Comparison of ENCODE assay signal across 21 cellular contexts in genomic region chr2:64317712-64318475, GRCh38.
DNase-seq lines count a peak whose midpoint lies in the region; ATAC-seq, FAIRE-seq and TF ChIP-seq lines count a peak whose summit lies in the region.
"Had no signal": no experiment of that assay in that cellular context is flagged by ENCODE, and none has a peak within 500 bp of the region (broad histone marks: within the 10 kb centered on the region; RNA-seq: fewer than 3 reads in every experiment).

No MANE protein-coding gene starts in this region.

- intact Hi-C loops in GM12878 (cut with micrococcal nuclease; ENCODE audit: unreplicated experiment): no loop called here

- H3K4me3 Mint-ChIP-seq in CD4-positive, CD25-positive, alpha-beta regulatory T cell: no peak overlapping the region

- H2AFZ ChIP-seq in GM12878 (ENCODE audit: control insufficient read depth, low read depth, low read length): peak overlapping the region; percentile 64

- BruUV-seq in GM12878 (replicated peaks; lab: Mats Ljungman, UMichigan): no TSS peak

- H3K4me2 ChIP-seq in GM12878 (ENCODE audit: control insufficient read depth, insufficient read depth): no peak overlapping the region; the same call in 1 of the 2 replicates
- H3K4me2 ChIP-seq: A549 had no signal

- ATAC-seq in CD4-positive, CD25-positive, alpha-beta regulatory T cell (ENCODE audit: low read depth in 2 of 2): no peak
- peak; percentile 59 for ATAC-seq in HG02852 (IDR thresholded peaks at IDR 0.05; ENCODE audit: unreplicated experiment)
- ATAC-seq in GM12878: peak; percentile 74
- ATAC-seq in omental fat pad (ENCODE audit: low FRiP score): no peak
- ATAC-seq: A549, Panc1, SK-N-SH treated with all-trans-retinoic acid at 6 μM for 48 hours had no signal

- no peaks in the 10 kb centered on the region for H3K9me3 ChIP-seq in CD4-positive, CD25-positive, alpha-beta regulatory T cell (ENCODE audit: control insufficient read depth in 2 of 2, low read length in 2 of 2)
- H3K9me3 ChIP-seq in GM12878 (replicated peaks; ENCODE audit: control insufficient read depth, insufficient read depth, low read length): no peaks in the 10 kb centered on the region; the same call in 2 of the 3 replicates
- H3K9me3 ChIP-seq: A549 had no signal

- CTCF ChIA-PET in GM12878 (lab: Yijun Ruan, JAX): interaction anchor here (0.6 to 3.8 kb wide), 27 partner anchors 9 to 302 kb away, joined by 3 to 46 read pairs (median 4); no protein-coding TSS in a partner anchor

- H3K36me3 ChIP-seq in CD4-positive, CD25-positive, alpha-beta regulatory T cell (ENCODE audit: control insufficient read depth, insufficient read depth, low read length): no peaks in the 10 kb centered on the region
- H3K36me3 ChIP-seq in GM12878 (ENCODE audit: control insufficient read depth in 2 of 2, insufficient read depth in 2 of 2, low read length in 1 of 2): no peaks in the 10 kb centered on the region

- no peak overlapping the region for H3K4me3 ChIP-seq in CD4-positive, CD25-positive, alpha-beta regulatory T cell (ENCODE audit: low read depth, low read length)
- no peak overlapping the region for H3K4me3 ChIP-seq in GM12878
- H3K4me3 ChIP-seq: A549 had no signal

- TF ChIP-seq CTCF in GM13977 (IDR thresholded peaks at IDR 0.05; ENCODE audit: extremely low read depth, insufficient read depth, missing control alignments) (peak; percentile 21), GM12878 (IDR thresholded peaks at IDR 0.05 in 2 of 3, conservative IDR thresholded peaks at IDR 0.05 in 1 of 3; ENCODE audit: control insufficient read depth in 2 of 3, extremely low read depth in 1 of 3, insufficient read depth in 1 of 3, low read depth in 3 of 3, low read length in 3 of 3) (peak in 2 of 3 experiments; percentile 17 to 30; a peak in 1 of 6 replicates), omental fat pad (IDR thresholded peaks at IDR 0.05) (no peak)

- H3K27ac ChIP-seq in CD4-positive, CD25-positive, alpha-beta regulatory T cell (ENCODE audit: insufficient read depth, low read length, poor library complexity, severe bottlenecking): no peak overlapping the region
- H3K27ac ChIP-seq in GM12878 (ENCODE audit: control insufficient read depth, insufficient read depth): peak overlapping the region; percentile 39; the same call in 1 of the 2 replicates
- H3K27ac ChIP-seq: A549, C4-2B had no signal

- POLR2A ChIA-PET in GM12878 (lab: Charles Lee): interaction anchor here (0.6 to 2.3 kb wide), 17 partner anchors 9 to 219 kb away, joined by 3 to 8 read pairs (median 4); no protein-coding TSS in a partner anchor

- H3K79me2 ChIP-seq in GM12878 (ENCODE audit: control insufficient read depth, insufficient read depth, low read length): no peaks in the 10 kb centered on the region

- peak overlapping the region; percentile 38; the same call in 1 of the 2 replicates for H3K9ac ChIP-seq in GM12878 (ENCODE audit: control insufficient read depth, insufficient read depth, low read length)

- TF ChIP-seq RAD21 in GM12878 (IDR thresholded peaks at IDR 0.05; ENCODE audit: insufficient read depth, low read depth, low read length): peak; percentile 49; the same call in 1 of the 2 replicates

- TF ChIP-seq POLR2A in GM12878 (IDR thresholded peaks at IDR 0.05; ENCODE audit: low read depth, low read length): no peak

- SMC1A ChIA-PET in GM12878 (lab: Charles Lee; ENCODE audit: uncharacterized antibody, unreplicated experiment): interaction anchor here (0.6 to 3.5 kb wide), 46 partner anchors 9 to 734 kb away, joined by 3 to 63 read pairs (median 6); no protein-coding TSS in a partner anchor

- DNase-seq in CD4-positive, CD25-positive, alpha-beta regulatory T cell: no peak
- DNase-seq in GM13977 (ENCODE audit: low spot score) (peak; percentile 20), GM12878 (ENCODE audit: low read depth, low spot score) (no peak), medulla oblongata (ENCODE audit: extremely low spot score) (no peak), GM03348 (ENCODE audit: low spot score) (no peak), omental fat pad (ENCODE audit: low spot score) (no peak), kidney glomerular epithelial cell (lab: John Stamatoyannopoulos, UW) (no peak)
- DNase-seq: DMS79, GOT3, IMR-90, Kasumi-1, NCI-H1930, NCI-H2171, NCI-H446 treated with DMSO at 0.1 percent for 48 hours, NCI-H748 treated with DMSO at 0.1 percent for 48 hours had no signal

- no peak for TF ChIP-seq EP300 in GM12878 (IDR thresholded peaks at IDR 0.05; ENCODE audit: borderline replicate concordance in 1 of 2, control insufficient read depth in 1 of 2, low read depth in 2 of 2, low read length in 2 of 2)

- WGBS in GM12878 (ENCODE audit: insufficient coverage, insufficient replicate concordance, low lambda C conversion rate, missing lambda C conversion rate): 0% methylated on average over 2 of the region's 2 CpGs

- no peaks in the 10 kb centered on the region for H4K20me1 ChIP-seq in GM12878 (ENCODE audit: control insufficient read depth, insufficient read depth)

- peaks cover 2% of the 10 kb centered on the region for H3K27me3 ChIP-seq in CD4-positive, CD25-positive, alpha-beta regulatory T cell (ENCODE audit: control insufficient read depth, insufficient read depth, low read length)
- H3K27me3 ChIP-seq in GM12878 (replicated peaks in 1 of 2; ENCODE audit: control insufficient read depth in 2 of 2, insufficient read depth in 2 of 2, low read length in 1 of 2): no peaks in the 10 kb centered on the region

- H3K27ac Mint-ChIP-seq in CD4-positive, CD25-positive, alpha-beta regulatory T cell: peak overlapping the region; percentile 12 to 60 (median 57)

- peaks cover 4 to 22% (median 10%) of the 10 kb centered on the region in 4 donors for H3K4me1 Mint-ChIP-seq in CD4-positive, CD25-positive, alpha-beta regulatory T cell

- H3K4me1 ChIP-seq in CD4-positive, CD25-positive, alpha-beta regulatory T cell (ENCODE audit: control insufficient read depth, insufficient read depth, low read length, poor library complexity, severe bottlenecking): no peaks in the 10 kb centered on the region
- H3K4me1 ChIP-seq in GM12878 (ENCODE audit: control insufficient read depth, insufficient read depth, low read length): peaks cover 13% of the 10 kb centered on the region
- H3K4me1 ChIP-seq: A549 had no signal

- no peak for FAIRE-seq in GM12878 (lab: Jason Lieb, UNC)
- FAIRE-seq: A549, G401.6 had no signal

- RAD21 ChIA-PET in GM12878 (lab: Charles Lee; ENCODE audit: unreplicated experiment): interaction anchor here (0.7 to 4.2 kb wide), 24 partner anchors 9 to 620 kb away, joined by 3 to 83 read pairs (median 4); no protein-coding TSS in a partner anchor

- no peaks in the 10 kb centered on the region for H3K36me3 Mint-ChIP-seq in CD4-positive, CD25-positive, alpha-beta regulatory T cell

- H3K27me3 Mint-ChIP-seq in CD4-positive, CD25-positive, alpha-beta regulatory T cell: peaks cover 14% of the 10 kb centered on the region

- H3K9me3 Mint-ChIP-seq in CD4-positive, CD25-positive, alpha-beta regulatory T cell: peaks cover 0 to 3% (median 0%) of the 10 kb centered on the region in 7 donors

- in situ Hi-C loops in GM13977 (cut with MboI; ENCODE audit: low pct_unique_long_range_greater_than_20kb, low sequenced_read_pairs, unreplicated experiment): no loop called here
- in situ Hi-C loops in GM12878 (cut with MboI): no loop called here

TF ChIP-seq in GM12878, 131 proteins besides CTCF, POLR2A, EP300 and RAD21:
- TF ChIP-seq CBX5 (IDR thresholded peaks at IDR 0.05; ENCODE audit: low read depth) (0 out of 2 replicates have a peak, but pooled peaks have one; percentile 20), GABPA (IDR thresholded peaks at IDR 0.05; ENCODE audit: low read depth) (no peak), MAX (IDR thresholded peaks at IDR 0.05; ENCODE audit: low read depth, low read length) (no peak), SMC3 (IDR thresholded peaks at IDR 0.05; ENCODE audit: borderline replicate concordance, low read length) (peak; percentile 32; the same call in 1 of the 2 replicates), MTA3 (IDR thresholded peaks at IDR 0.05; ENCODE audit: borderline replicate concordance, low read length) (no peak), IKZF2 (IDR thresholded peaks at IDR 0.05) (peak in 1 of 2 experiments; percentile 54; a peak in 2 of 4 replicates), IKZF1 (conservative IDR thresholded peaks at IDR 0.05) (peak; percentile 40; the same call in 1 of the 2 replicates), HDAC2 (IDR thresholded peaks at IDR 0.05) (no peak), DPF2 (IDR thresholded peaks at IDR 0.05) (peak; percentile 33; the same call in 1 of the 2 replicates), ATF2 (IDR thresholded peaks at IDR 0.05; ENCODE audit: low read length) (peak; percentile 54), MXI1 (IDR thresholded peaks at IDR 0.05; ENCODE audit: low read depth, low read length) (no peak), ZNF217 (IDR thresholded peaks at IDR 0.05) (no peak), MEF2B (IDR thresholded peaks at IDR 0.05; ENCODE audit: partially characterized antibody, poor library complexity, severe bottlenecking) (peak; percentile 85), JUNB (IDR thresholded peaks at IDR 0.05) (peak; percentile 51), FOXM1 (IDR thresholded peaks at IDR 0.05; ENCODE audit: low read depth, low read length) (0 out of 2 replicates have a peak, but pooled peaks have one; percentile 20), IRF4 (IDR thresholded peaks at IDR 0.05; ENCODE audit: low read depth, low read length) (no peak), MTA2 (IDR thresholded peaks at IDR 0.05; ENCODE audit: low read depth) (peak; percentile 52; the same call in 1 of the 2 replicates)

Comparison
In these comparisons a context has a peak if more than half of its experiments do, and no peak if none do; other contexts are left out.
1. ATAC-seq: peak in HG02852 (single experiment) and GM12878 (single experiment); none in CD4-positive, CD25-positive, alpha-beta regulatory T cell (0 of 2) and omental fat pad (single experiment).
2. CTCF ChIP-seq: peak in GM13977 (single experiment) and GM12878 (2 of 3); none in omental fat pad (0 of 3).